1 cellular context compared by ENCODE assay signal in genomic region chr3:124791142-124791541, GRCh38.
TF ChIP-seq lines count a peak whose summit lies in the region.

No MANE protein-coding gene starts in this region.

TF ChIP-seq in GM23338, 12 proteins besides CTCF, POLR2A, EP300 and RAD21 (continued from another document):
- TF ChIP-seq REST (IDR thresholded peaks at IDR 0.05; ENCODE audit: unreplicated experiment) (no peak), STAT1 (IDR thresholded peaks at IDR 0.05; ENCODE audit: unreplicated experiment) (no peak), POLR2AphosphoS5 (IDR thresholded peaks at IDR 0.05; ENCODE audit: low read depth) (no peak), ZNF114 (CRISPR knock-in tag; IDR thresholded peaks at IDR 0.05) (no peak), EZH2 (IDR thresholded peaks at IDR 0.05; ENCODE audit: low read depth, unreplicated experiment) (no peak), JUNB (IDR thresholded peaks at IDR 0.05; ENCODE audit: unreplicated experiment) (no peak), CREB1 (CRISPR knock-in tag; IDR thresholded peaks at IDR 0.05; ENCODE audit: low read depth) (no peak), ZNF462 (CRISPR knock-in tag; IDR thresholded peaks at IDR 0.05) (no peak)
- TF ChIP-seq, protein P1, sequence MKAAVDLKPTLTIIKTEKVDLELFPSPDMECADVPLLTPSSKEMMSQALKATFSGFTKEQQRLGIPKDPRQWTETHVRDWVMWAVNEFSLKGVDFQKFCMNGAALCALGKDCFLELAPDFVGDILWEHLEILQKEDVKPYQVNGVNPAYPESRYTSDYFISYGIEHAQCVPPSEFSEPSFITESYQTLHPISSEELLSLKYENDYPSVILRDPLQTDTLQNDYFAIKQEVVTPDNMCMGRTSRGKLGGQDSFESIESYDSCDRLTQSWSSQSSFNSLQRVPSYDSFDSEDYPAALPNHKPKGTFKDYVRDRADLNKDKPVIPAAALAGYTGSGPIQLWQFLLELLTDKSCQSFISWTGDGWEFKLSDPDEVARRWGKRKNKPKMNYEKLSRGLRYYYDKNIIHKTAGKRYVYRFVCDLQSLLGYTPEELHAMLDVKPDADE (IDR thresholded peaks at IDR 0.05), result no peak
TF ChIP-seq in GM23338: peak in this region for 0.
